8 cellular contexts compared by ENCODE assay signal in the genomic region with DNA sequence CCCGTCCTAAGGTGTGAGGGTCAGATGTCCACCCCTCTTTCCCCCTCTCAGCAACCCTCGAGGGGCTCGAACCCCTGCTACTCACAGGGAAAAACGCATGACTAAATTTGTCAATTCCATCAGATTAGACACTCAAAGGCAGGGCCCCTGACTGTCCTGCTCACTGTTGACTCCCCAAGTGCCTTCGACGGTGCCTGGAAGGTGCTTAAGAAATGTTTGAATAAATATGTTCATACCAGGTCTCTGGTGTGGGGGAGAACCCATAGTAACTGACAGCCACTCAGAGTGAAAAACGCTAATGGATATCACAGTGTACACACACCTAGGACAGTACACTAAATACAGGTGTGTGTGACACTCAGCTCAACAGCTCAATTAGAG. TPM values are rescaled to one million over a fixed set of nuclear protein-coding genes. Genes with fewer than 3 reads are reported as not detected.
DNase-seq lines count a peak whose midpoint lies in the region; ATAC-seq and TF ChIP-seq lines count a peak whose summit lies in the region.

No MANE protein-coding gene starts in this region.

- H2AFZ ChIP-seq in hepatocyte: no peak overlapping the region

- intact Hi-C loops in Caco-2 (cut with micrococcal nuclease; ENCODE audit: unreplicated experiment): loop anchor here (2.0 to 5.0 kb wide), 2 partner anchors 25 to 37 kb away; a partner anchor contains a TSS

- H3K4me1 Mint-ChIP-seq in Caco-2 (ENCODE audit: low read depth, unreplicated experiment): peaks cover 36% of the 10 kb centered on the region
- peaks cover 49% of the 10 kb centered on the region for H3K4me1 Mint-ChIP-seq in activated CD4-positive, alpha-beta memory T cell treated with anti-CD3 and anti-CD28 coated beads, Interleukin-2, amount 10 ng/mL, durations not matched to agents 7 days and 5 days

- peak overlapping the region; percentile 4 for H3K27ac ChIP-seq in SJCRH30
- peak overlapping the region; percentile 99 for H3K27ac ChIP-seq in hepatocyte
- H3K27ac ChIP-seq in skeletal muscle tissue (ENCODE audit: low read depth, low read length): peak overlapping the region; percentile 93

- H3K4me3 ChIP-seq in Caco-2 (ENCODE audit: low read depth, low read length) (no peak overlapping the region), SJCRH30 (no peak overlapping the region), hepatocyte (no peak overlapping the region), skeletal muscle tissue (ENCODE audit: low read length in 3 of 3) (peak overlapping the region in 2 of 3 donors; percentile 15 to 77)

- H3K79me2 ChIP-seq in hepatocyte: peaks cover 35% of the 10 kb centered on the region

- BruUV-seq in Caco-2 (replicated peaks; lab: Mats Ljungman, UMichigan): no TSS peak

- H3K9ac ChIP-seq in skeletal muscle tissue (ENCODE audit: low read depth in 1 of 3, low read length in 3 of 3): peak overlapping the region; percentile 48 to 93 (median 87)

- H3K4me3 Mint-ChIP-seq in Caco-2 (ENCODE audit: unreplicated experiment): peak overlapping the region; percentile 85
- H3K4me3 Mint-ChIP-seq in activated CD4-positive, alpha-beta memory T cell treated with anti-CD3 and anti-CD28 coated beads, Interleukin-2, amount 10 ng/mL, durations not matched to agents 7 days and 5 days: no peak overlapping the region

- peak overlapping the region; percentile 97 for H3K4me2 ChIP-seq in hepatocyte

- DNase-seq in Caco-2 (no peak), SJCRH30 (no peak), hepatocyte (ENCODE audit: low spot score) (no peak), NCI-H1105 (lab: John Stamatoyannopoulos, UW) (no peak), cortex of kidney (lab: John Stamatoyannopoulos, UW) (no peak)
- no peak for DNase-seq in activated CD4-positive, alpha-beta memory T cell treated with anti-CD3 and anti-CD28 coated beads, Interleukin-2, amount 10 ng/mL, durations not matched to agents 7 days and 5 days

- POLR2A ChIA-PET in Caco-2 (lab: Charles Lee): no interaction called here
- POLR2A ChIA-PET in activated CD4-positive, alpha-beta memory T cell treated with anti-CD3 and anti-CD28 coated beads, Interleukin-2, amount 10 ng/mL, durations not matched to agents 7 days and 5 days (lab: Charles Lee): no interaction called here

- H3K4me1 ChIP-seq in Caco-2 (peaks cover 37% of the 10 kb centered on the region), SJCRH30 (peaks cover 37% of the 10 kb centered on the region), hepatocyte (ENCODE audit: insufficient read depth) (peaks cover 49% of the 10 kb centered on the region), skeletal muscle tissue (ENCODE audit: control insufficient read depth in 3 of 3, insufficient read depth in 3 of 3, low read length in 3 of 3) (peaks cover 47 to 54% (median 50%) of the 10 kb centered on the region in 3 donors)

- no peak for ATAC-seq in GM21515 (IDR thresholded peaks at IDR 0.05; ENCODE audit: unreplicated experiment)

- H3K27ac Mint-ChIP-seq in Caco-2 (ENCODE audit: unreplicated experiment): peak overlapping the region; percentile 85
- no peak overlapping the region for H3K27ac Mint-ChIP-seq in activated CD4-positive, alpha-beta memory T cell treated with anti-CD3 and anti-CD28 coated beads, Interleukin-2, amount 10 ng/mL, durations not matched to agents 7 days and 5 days

- CTCF ChIA-PET in Caco-2 (lab: Charles Lee): no interaction called here
- CTCF ChIA-PET in activated CD4-positive, alpha-beta memory T cell treated with anti-CD3 and anti-CD28 coated beads, Interleukin-2, amount 10 ng/mL, durations not matched to agents 7 days and 5 days (lab: Charles Lee): no interaction called here

- 72% methylated on average over 7 of the region's 7 CpGs for WGBS in hepatocyte (ENCODE audit: low lambda C conversion rate, missing lambda C conversion rate)

- peaks cover 43% of the 10 kb centered on the region for H3K36me3 Mint-ChIP-seq in Caco-2 (ENCODE audit: insufficient read depth, unreplicated experiment)
- H3K36me3 Mint-ChIP-seq in activated CD4-positive, alpha-beta memory T cell treated with anti-CD3 and anti-CD28 coated beads, Interleukin-2, amount 10 ng/mL, durations not matched to agents 7 days and 5 days (ENCODE audit: low read depth): peaks cover 8% of the 10 kb centered on the region

- TF ChIP-seq CTCF in Caco-2 (IDR thresholded peaks at IDR 0.05; ENCODE audit: insufficient read depth in 1 of 2, low read depth in 1 of 2, low read length in 1 of 2, severe bottlenecking in 1 of 2, unreplicated experiment in 1 of 2): no peak
- TF ChIP-seq CTCF in hepatocyte (IDR thresholded peaks at IDR 0.05; ENCODE audit: poor library complexity): no peak

- H3K27me3 Mint-ChIP-seq in Caco-2 (ENCODE audit: insufficient read depth, unreplicated experiment): no peaks in the 10 kb centered on the region
- peaks cover 4% of the 10 kb centered on the region for H3K27me3 Mint-ChIP-seq in activated CD4-positive, alpha-beta memory T cell treated with anti-CD3 and anti-CD28 coated beads, Interleukin-2, amount 10 ng/mL, durations not matched to agents 7 days and 5 days

- no peaks in the 10 kb centered on the region for H3K9me3 Mint-ChIP-seq in Caco-2 (ENCODE audit: unreplicated experiment)
- no peaks in the 10 kb centered on the region for H3K9me3 Mint-ChIP-seq in activated CD4-positive, alpha-beta memory T cell treated with anti-CD3 and anti-CD28 coated beads, Interleukin-2, amount 10 ng/mL, durations not matched to agents 7 days and 5 days

- no peaks in the 10 kb centered on the region for H3K9me2 ChIP-seq in hepatocyte (replicated peaks; ENCODE audit: insufficient read depth)

- H3K36me3 ChIP-seq in Caco-2 (ENCODE audit: control insufficient read depth, insufficient read depth, low read length): no peaks in the 10 kb centered on the region; the same call in 1 of the 2 replicates
- H3K36me3 ChIP-seq in SJCRH30: peaks cover 13% of the 10 kb centered on the region
- no peaks in the 10 kb centered on the region for H3K36me3 ChIP-seq in hepatocyte (replicated peaks; ENCODE audit: insufficient read depth, low read depth)
- peaks cover 4 to 16% (median 11%) of the 10 kb centered on the region in 3 donors for H3K36me3 ChIP-seq in skeletal muscle tissue (ENCODE audit: control insufficient read depth in 3 of 3, insufficient read depth in 3 of 3, low read length in 3 of 3)

- H4K20me1 ChIP-seq in hepatocyte (ENCODE audit: insufficient read depth, poor library complexity, severe bottlenecking): no peaks in the 10 kb centered on the region

- H3K9me3 ChIP-seq in Caco-2: no peaks in the 10 kb centered on the region
- no peaks in the 10 kb centered on the region for H3K9me3 ChIP-seq in SJCRH30 (replicated peaks)
- H3K9me3 ChIP-seq in hepatocyte (ENCODE audit: low read depth): no peaks in the 10 kb centered on the region
- no peaks in the 10 kb centered on the region for H3K9me3 ChIP-seq in skeletal muscle tissue (ENCODE audit: control insufficient read depth in 3 of 3, low read length in 3 of 3)

- no peaks in the 10 kb centered on the region for H3K27me3 ChIP-seq in Caco-2 (replicated peaks; ENCODE audit: control insufficient read depth, insufficient read depth, low read length)
- H3K27me3 ChIP-seq in SJCRH30: no peaks in the 10 kb centered on the region
- no peaks in the 10 kb centered on the region for H3K27me3 ChIP-seq in hepatocyte
- no peaks in the 10 kb centered on the region for H3K27me3 ChIP-seq in skeletal muscle tissue (ENCODE audit: control insufficient read depth in 3 of 3, insufficient read depth in 3 of 3, low read length in 3 of 3)

RNA-seq across cellular contexts. Expression of a gene that starts 39.7 kb away (rescaled TPM):
- 59.2 and 68.6 TPM in 2 replicates for total RNA-seq in Caco-2 (2022)
- 38.2 and 43.6 TPM in 2 replicates for total RNA-seq in SJCRH30 (2014; rRNA removed; shearing (Covaris generic))
- total RNA-seq in hepatocyte: 25.2 and 28.5 TPM in 2 replicates
- polyA plus RNA-seq in hepatocyte: 45.6 and 61.1 TPM in 2 replicates
- 25.6 TPM for total RNA-seq in skeletal muscle tissue
- total RNA-seq in activated CD4-positive, alpha-beta memory T cell treated with anti-CD3 and anti-CD28 coated beads, Interleukin-2, amount 10 ng/mL, durations not matched to agents 7 days and 5 days: 100 to 1,000 TPM; 150 TPM

Comparison
In these comparisons a context has a peak if more than half of its experiments do, and no peak if none do; other contexts are left out.
1. H3K4me3 ChIP-seq: peak in skeletal muscle tissue (2 of 3); none in Caco-2 (single experiment), SJCRH30 (single experiment) and hepatocyte (single experiment).
2. H3K27ac ChIP-seq: peak in every context shown above with its lines; median percentile 99 in hepatocyte; 93 in skeletal muscle tissue; 4 in SJCRH30.